7 cellular contexts compared by ENCODE assay signal in the genomic region with DNA sequence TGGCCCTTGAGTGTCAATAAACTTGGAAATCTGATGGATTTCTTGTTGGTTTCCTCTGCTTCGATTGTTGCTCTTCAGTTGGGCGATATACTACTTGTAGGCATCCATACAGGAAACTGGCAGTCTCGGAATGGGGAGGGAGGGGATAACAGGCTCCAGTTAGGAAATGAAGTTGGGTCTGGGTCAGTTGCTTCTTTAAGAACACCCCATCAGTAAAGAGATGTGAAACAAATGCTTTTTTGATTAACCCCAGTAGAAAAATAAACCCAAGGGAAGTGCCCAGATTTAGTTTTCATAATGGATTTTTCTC. TPM values are rescaled to one million over a fixed set of nuclear protein-coding genes. Genes with fewer than 3 reads are reported as not detected.
DNase-seq lines count a peak whose midpoint lies in the region; ATAC-seq, FAIRE-seq and TF ChIP-seq lines count a peak whose summit lies in the region.

No MANE protein-coding gene starts in this region.

- no peak for TF ChIP-seq CTCF in astrocyte (IDR thresholded peaks at IDR 0.05; ENCODE audit: insufficient read depth, low read depth, low read length)

- ATAC-seq in GM19035 (IDR thresholded peaks at IDR 0.05; ENCODE audit: unreplicated experiment) (peak; percentile 1), HG03159 (IDR thresholded peaks at IDR 0.05; ENCODE audit: unreplicated experiment) (peak; percentile 1)

- H3K27ac ChIP-seq in astrocyte (ENCODE audit: low read depth, low read length) (peak overlapping the region; percentile 87), mesenchymal stem cell (ENCODE audit: low read length, poor library complexity, severe bottlenecking) (peak overlapping the region; percentile 48)

- peaks cover 20% of the 10 kb centered on the region for H4K20me1 ChIP-seq in astrocyte (ENCODE audit: insufficient read depth, low read length)

- H3K4me3 ChIP-seq in astrocyte (ENCODE audit: insufficient read depth, low read depth, low read length) (peak overlapping the region; percentile 95), mesenchymal stem cell (ENCODE audit: insufficient read depth in 1 of 2, low read depth in 1 of 2, low read length in 2 of 2) (peak overlapping the region; percentile 97 to 100)

- H3K9me3 ChIP-seq in astrocyte (ENCODE audit: insufficient read depth, low read depth, low read length) (no peaks in the 10 kb centered on the region), mesenchymal stem cell (ENCODE audit: control insufficient read depth, low read length) (no peaks in the 10 kb centered on the region)

- DNase-seq in astrocyte (ENCODE audit: low read depth) (no peak), mesenchymal stem cell (no peak), NCI-H1694 treated with DMSO at 0.1 percent for 48 hours (lab: John Stamatoyannopoulos, UW) (no peak), HuH-7 (ENCODE audit: low spot score) (no peak), putamen (ENCODE audit: low spot score) (no peak)

- H3K36me3 ChIP-seq in astrocyte (ENCODE audit: insufficient read depth, low read length) (no peaks in the 10 kb centered on the region), mesenchymal stem cell (ENCODE audit: control insufficient read depth in 1 of 2, insufficient read depth in 2 of 2, low read depth in 1 of 2, low read length in 2 of 2) (peaks cover 0 to 6% of the 10 kb centered on the region in 2 experiments)

- H3K4me3 Mint-ChIP-seq in astrocyte (ENCODE audit: unreplicated experiment): peak overlapping the region; percentile 96

- no peak overlapping the region for H2AK5ac ChIP-seq in mesenchymal stem cell (ENCODE audit: low read length, severe bottlenecking)

- 0% methylated on average over 3 of the region's 3 CpGs for WGBS in mesenchymal stem cell

- H3K4me2 ChIP-seq in astrocyte (ENCODE audit: low read length): peak overlapping the region; percentile 97
- H3K4me2 ChIP-seq in mesenchymal stem cell (ENCODE audit: low read length, poor library complexity, severe bottlenecking): peak overlapping the region; percentile 62

- H4K8ac ChIP-seq in mesenchymal stem cell (ENCODE audit: low read length): peak overlapping the region; percentile 97

- H3K27me3 Mint-ChIP-seq in astrocyte (ENCODE audit: low read depth, unreplicated experiment): no peaks in the 10 kb centered on the region

- no peak overlapping the region for H2BK120ac ChIP-seq in mesenchymal stem cell (ENCODE audit: low read depth, low read length)

- peak overlapping the region; percentile 84 to 93 for H3K4ac ChIP-seq in mesenchymal stem cell (ENCODE audit: low read depth in 1 of 2, low read length in 2 of 2)

- no peak overlapping the region for H3K23ac ChIP-seq in mesenchymal stem cell (ENCODE audit: low read length in 2 of 2)

- peaks cover 21% of the 10 kb centered on the region for H3K4me1 Mint-ChIP-seq in astrocyte (ENCODE audit: low read depth, unreplicated experiment)

- no peaks in the 10 kb centered on the region for H3K9me3 Mint-ChIP-seq in astrocyte (ENCODE audit: unreplicated experiment)

- H3K27ac Mint-ChIP-seq in astrocyte (ENCODE audit: unreplicated experiment): peak overlapping the region; percentile 78

- peaks cover 51% of the 10 kb centered on the region for H3K79me2 ChIP-seq in astrocyte (ENCODE audit: insufficient read depth, low read length)

- H3K36me3 Mint-ChIP-seq in astrocyte (ENCODE audit: low read depth, unreplicated experiment): peaks cover 5% of the 10 kb centered on the region

- H3K79me1 ChIP-seq in mesenchymal stem cell (replicated peaks; ENCODE audit: low read length, poor library complexity, severe bottlenecking): peaks cover 4% of the 10 kb centered on the region

- peak overlapping the region; percentile 95 for H3K9ac ChIP-seq in astrocyte (ENCODE audit: low read length)
- peak overlapping the region; percentile 99 for H3K9ac ChIP-seq in mesenchymal stem cell (ENCODE audit: low read length)

- peak overlapping the region in 1 of 2 experiments; percentile 86 for H3K14ac ChIP-seq in mesenchymal stem cell (ENCODE audit: low read length in 2 of 2)

- no peak overlapping the region for H2BK15ac ChIP-seq in mesenchymal stem cell (ENCODE audit: low read depth, poor library complexity, severe bottlenecking)

- no peak overlapping the region for H4K91ac ChIP-seq in mesenchymal stem cell (ENCODE audit: low read length)

- peak overlapping the region; percentile 97 for H2AFZ ChIP-seq in astrocyte (ENCODE audit: low read depth, low read length)
- peak overlapping the region; percentile 96 for H2AFZ ChIP-seq in mesenchymal stem cell (ENCODE audit: low read depth, low read length)

- H3K4me1 ChIP-seq in astrocyte (ENCODE audit: insufficient read depth, low read length): no peaks in the 10 kb centered on the region
- H3K4me1 ChIP-seq in mesenchymal stem cell (ENCODE audit: control insufficient read depth, insufficient read depth, low read depth, low read length): no peaks in the 10 kb centered on the region

- peak overlapping the region in 1 of 2 experiments; percentile 62 for H3K18ac ChIP-seq in mesenchymal stem cell (ENCODE audit: low read depth in 1 of 2, low read length in 2 of 2)

- H2BK12ac ChIP-seq in mesenchymal stem cell (ENCODE audit: low read length in 2 of 2): no peak overlapping the region

- FAIRE-seq in astrocyte (lab: Jason Lieb, UNC): no peak

- no peaks in the 10 kb centered on the region for H3K27me3 ChIP-seq in astrocyte (ENCODE audit: insufficient read depth, low read length)
- no peaks in the 10 kb centered on the region for H3K27me3 ChIP-seq in mesenchymal stem cell (ENCODE audit: control insufficient read depth in 1 of 2, insufficient read depth in 1 of 2, low read length in 2 of 2)

- H2BK5ac ChIP-seq in mesenchymal stem cell (ENCODE audit: low read depth, low read length, poor library complexity, severe bottlenecking): no peak overlapping the region

RNA-seq across cellular contexts. Expression of gene CHMP2B, which starts 0.7 kb away (rescaled TPM):
- 36.5 and 38.9 TPM in 2 replicates for total RNA-seq in astrocyte
- 45.3 TPM for polyA plus RNA-seq in mesenchymal stem cell (2013, experiment 1 of 2)
- 45.2 TPM for polyA plus RNA-seq in mesenchymal stem cell (2013, experiment 2 of 2)

RNA-seq across cellular contexts. Expression of gene POU1F1, which starts 48.6 kb away (rescaled TPM):
- total RNA-seq in astrocyte: not detected in 2 replicates
- polyA plus RNA-seq in mesenchymal stem cell (2013, experiment 1 of 2): not detected
- not detected for polyA plus RNA-seq in mesenchymal stem cell (2013, experiment 2 of 2)
